9 cellular contexts compared by ENCODE assay signal in genomic region chr12:51813931-51814310, GRCh38. TPM values are rescaled to one million over a fixed set of nuclear protein-coding genes. Genes with fewer than 3 reads are reported as not detected.
DNase-seq lines count a peak whose midpoint lies in the region; ATAC-seq and TF ChIP-seq lines count a peak whose summit lies in the region.
"Had no signal": no experiment of that assay in that cellular context is flagged by ENCODE, and none has a peak within 500 bp of the region (broad histone marks: within the 10 kb centered on the region; RNA-seq: fewer than 3 reads in every experiment).

No MANE protein-coding gene starts in this region.

- H3K9ac ChIP-seq in iPS-18a (ENCODE audit: low read length), result no peak overlapping the region

- H3K9me3 Mint-ChIP-seq in activated B cell treated with CpG ODN at 0.5 μM for 24 hours, result no peaks in the 10 kb centered on the region
- H3K9me3 Mint-ChIP-seq: activated T-cell treated with anti-CD3 and anti-CD28 coated beads, Interleukin-2, amount 50 U/mL, for 24 hours had no signal

- intact Hi-C loops in activated B cell treated with CpG ODN at 0.5 μM for 24 hours (cut with micrococcal nuclease) (loop anchor here (2.0 to 5.0 kb wide), 2 partner anchors 58 to 389 kb away; partner anchors contain the start of gene SLC4A8), gastrocnemius medialis (cut with DNase I; ENCODE audit: low total_unique reads) (no loop called here)

- H3K9me3 ChIP-seq in iPS-18a (ENCODE audit: control insufficient read depth, low read depth, low read length) (no peaks in the 10 kb centered on the region), gastrocnemius medialis (no peaks in the 10 kb centered on the region)

- H3K27me3 Mint-ChIP-seq in activated B cell treated with CpG ODN at 0.5 μM for 24 hours, result peaks cover 46% of the 10 kb centered on the region

- POLR2A ChIA-PET in activated B cell treated with CpG ODN at 0.5 μM for 24 hours (lab: Charles Lee), result interaction anchor here (0.6 kb wide), 2 partner anchors 424 to 795 kb away, joined by 3 to 6 read pairs; no protein-coding TSS in a partner anchor

- H3K4me3 ChIP-seq in iPS-18a (ENCODE audit: low read length) (peak overlapping the region; percentile 50), gastrocnemius medialis (peak overlapping the region in 3 of 4 donors; percentile 10 to 57 (median 47))

- H3K4me1 ChIP-seq in iPS-18a (ENCODE audit: control insufficient read depth, low read depth, low read length) (no peaks in the 10 kb centered on the region), gastrocnemius medialis (no peaks in the 10 kb centered on the region)

- no peak for TF ChIP-seq POLR2A in gastrocnemius medialis (IDR thresholded peaks at IDR 0.05)

- H3K36me3 Mint-ChIP-seq in activated B cell treated with CpG ODN at 0.5 μM for 24 hours (ENCODE audit: low read depth), result no peaks in the 10 kb centered on the region

- H3K27ac Mint-ChIP-seq in activated B cell treated with CpG ODN at 0.5 μM for 24 hours, result no peak overlapping the region
- H3K27ac Mint-ChIP-seq: activated T-cell treated with anti-CD3 and anti-CD28 coated beads, Interleukin-2, amount 50 U/mL, for 24 hours had no signal

- ATAC-seq in activated B cell treated with CpG ODN at 0.5 μM for 24 hours (ENCODE audit: low read depth) (no peak), gastrocnemius medialis (peak; percentile 5 to 16), GM19351 (IDR thresholded peaks at IDR 0.05; ENCODE audit: unreplicated experiment) (no peak), HG03565 (IDR thresholded peaks at IDR 0.05; ENCODE audit: unreplicated experiment) (no peak)

- peak overlapping the region; percentile 48 for H3K4me3 Mint-ChIP-seq in activated B cell treated with CpG ODN at 0.5 μM for 24 hours

- H3K36me3 ChIP-seq in iPS-18a (ENCODE audit: control insufficient read depth, low read depth, low read length), result no peaks in the 10 kb centered on the region
- no peaks in the 10 kb centered on the region for H3K36me3 ChIP-seq in gastrocnemius medialis

- DNase-seq in GM20000 (ENCODE audit: low spot score), result peak; percentile 49
- no peak for DNase-seq in activated B cell treated with CpG ODN at 0.5 μM for 24 hours
- no peak for DNase-seq in gastrocnemius medialis
- DNase-seq in AML-193 (lab: John Stamatoyannopoulos, UW), result no peak
- DNase-seq in hippocampal formation (lab: John Stamatoyannopoulos, UW), result no peak

- CTCF ChIA-PET in activated B cell treated with CpG ODN at 0.5 μM for 24 hours (lab: Charles Lee), result interaction anchor here (0.7 to 0.9 kb wide), 2 partner anchors 61 to 1027 kb away, joined by 4 to 6 read pairs; no protein-coding TSS in a partner anchor

- H3K27ac ChIP-seq in iPS-18a (ENCODE audit: low read length) (no peak overlapping the region), gastrocnemius medialis (no peak overlapping the region)

- H3K27me3 ChIP-seq in iPS-18a (ENCODE audit: control insufficient read depth, insufficient read depth, low read length) (peaks cover 43% of the 10 kb centered on the region), gastrocnemius medialis (peaks cover 0 to 15% (median 10%) of the 10 kb centered on the region in 3 donors)

- in situ Hi-C loops in gastrocnemius medialis (cut with MboI; ENCODE audit: low sequenced_read_pairs in 4 of 4), result loop anchor here in 1 of 4 donors (25.0 kb wide), 1 partner anchor 377 kb away; no protein-coding TSS in a partner anchor

- TF ChIP-seq CTCF in GM20000 (IDR thresholded peaks at IDR 0.05; ENCODE audit: extremely low read depth, missing control alignments) (no peak), activated B cell treated with CpG ODN at 0.5 μM for 24 hours (IDR thresholded peaks at IDR 0.05) (no peak), gastrocnemius medialis (IDR thresholded peaks at IDR 0.05 in 4 of 5, conservative IDR thresholded peaks at IDR 0.05 in 1 of 5) (no peak)

- peaks cover 10% of the 10 kb centered on the region for H3K4me1 Mint-ChIP-seq in activated B cell treated with CpG ODN at 0.5 μM for 24 hours

RNA-seq across cellular contexts. Expression of gene FIGNL2, which starts 34.6 kb away (rescaled TPM):
- total RNA-seq in activated B cell treated with CpG ODN at 0.5 μM for 24 hours (0.39 and 0.69 TPM in 2 replicates), gastrocnemius medialis (under 1 TPM in 2 of 4 donors, not detected in 2; 0.07 to 0.25 TPM)

Comparison
In these comparisons a context has a peak if more than half of its experiments do, and no peak if none do; other contexts are left out.
1. ATAC-seq: peak in gastrocnemius medialis (2 of 2); none in activated B cell treated with CpG ODN at 0.5 μM for 24 hours (single experiment), GM19351 (single experiment) and HG03565 (single experiment).